26 cellular contexts compared by ENCODE assay signal in the genomic region with DNA sequence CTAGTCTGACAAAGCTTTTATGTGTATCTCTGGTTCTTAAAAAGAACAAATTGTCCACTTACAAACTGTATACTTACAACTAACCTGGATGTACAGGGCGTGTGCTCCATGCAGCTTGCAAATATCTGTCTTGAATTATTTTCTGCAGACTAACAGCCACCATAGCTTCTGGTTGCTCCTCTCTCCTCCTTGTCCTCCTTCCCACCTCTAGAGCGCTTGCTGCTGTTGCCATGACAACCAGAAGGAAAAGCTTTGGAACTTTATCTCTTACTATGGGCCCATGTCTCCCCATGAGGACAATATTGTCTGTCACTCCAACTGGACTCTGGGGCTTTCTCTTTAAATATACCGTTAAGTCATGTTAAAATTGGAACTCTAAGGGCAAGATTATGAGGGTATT.
DNase-seq lines count a peak whose midpoint lies in the region; ATAC-seq and TF ChIP-seq lines count a peak whose summit lies in the region.
"Had no signal": no experiment of that assay in that cellular context is flagged by ENCODE, and none has a peak within 500 bp of the region (broad histone marks: within the 10 kb centered on the region; RNA-seq: fewer than 3 reads in every experiment).

No MANE protein-coding gene starts in this region.

- H3K9me3 Mint-ChIP-seq in GM23338 (peaks cover under 1% of the 10 kb centered on the region; the same call in 1 of the 3 replicates), neural progenitor cell (no peaks in the 10 kb centered on the region), HFFc6 (no peaks in the 10 kb centered on the region)
- H3K9me3 Mint-ChIP-seq: activated CD4-positive, alpha-beta T cell treated with anti-CD3 and anti-CD28 coated beads, Interleukin-2, amount 10 ng/mL, durations not matched to agents 24 days and 14 days; activated naive CD4-positive, alpha-beta T cell treated with anti-CD3 and anti-CD28 coated beads, Interleukin-2, amount 50 U/mL, for 24 hours had no signal

- H3K79me2 ChIP-seq in GM23338 (replicated peaks; ENCODE audit: insufficient read depth) (no peaks in the 10 kb centered on the region), HCT116 (ENCODE audit: insufficient read depth, low read length) (no peaks in the 10 kb centered on the region), neural progenitor cell (ENCODE audit: low read depth) (no peaks in the 10 kb centered on the region)

- peaks cover under 1% of the 10 kb centered on the region; the same call in 2 of the 3 replicates for H3K4me1 Mint-ChIP-seq in GM23338
- H3K4me1 Mint-ChIP-seq in neural progenitor cell: peaks cover 17% of the 10 kb centered on the region
- H3K4me1 Mint-ChIP-seq in HFFc6 (ENCODE audit: low read depth): peaks cover 5% of the 10 kb centered on the region; the same call in 1 of the 2 replicates
- H3K4me1 Mint-ChIP-seq: activated CD4-positive, alpha-beta T cell treated with anti-CD3 and anti-CD28 coated beads, Interleukin-2, amount 10 ng/mL, durations not matched to agents 24 days and 14 days; activated naive CD4-positive, alpha-beta T cell treated with anti-CD3 and anti-CD28 coated beads, Interleukin-2, amount 50 U/mL, for 24 hours had no signal

- H3K9ac ChIP-seq in HCT116 (ENCODE audit: low read length) (no peak overlapping the region), neural progenitor cell (no peak overlapping the region)

- H2AFZ ChIP-seq in GM23338 (no peak overlapping the region), HCT116 (ENCODE audit: low read depth, low read length, poor library complexity, severe bottlenecking) (no peak overlapping the region), neural progenitor cell (replicated peaks) (no peak overlapping the region)

- H3K27me3 Mint-ChIP-seq in GM23338 (ENCODE audit: insufficient read depth, low read depth, poor library complexity): peaks cover 4% of the 10 kb centered on the region
- peaks cover 6% of the 10 kb centered on the region for H3K27me3 Mint-ChIP-seq in neural progenitor cell (ENCODE audit: insufficient read depth, low read depth)
- peaks cover 26% of the 10 kb centered on the region for H3K27me3 Mint-ChIP-seq in HFFc6 (ENCODE audit: insufficient read depth)
- H3K27me3 Mint-ChIP-seq: activated naive CD4-positive, alpha-beta T cell treated with anti-CD3 and anti-CD28 coated beads, Interleukin-2, amount 50 U/mL, for 24 hours had no signal

- H3K4me3 Mint-ChIP-seq in GM23338: no peak overlapping the region
- H3K4me3 Mint-ChIP-seq in neural progenitor cell: no peak overlapping the region
- no peak overlapping the region for H3K4me3 Mint-ChIP-seq in HFFc6
- H3K4me3 Mint-ChIP-seq: activated CD4-positive, alpha-beta T cell treated with anti-CD3 and anti-CD28 coated beads, Interleukin-2, amount 10 ng/mL, durations not matched to agents 24 days and 14 days; activated naive CD4-positive, alpha-beta T cell treated with anti-CD3 and anti-CD28 coated beads, Interleukin-2, amount 50 U/mL, for 24 hours; IgD-negative memory B cell had no signal

- intact Hi-C loops in HCT116 (cut with micrococcal nuclease): no loop called here
- intact Hi-C loops in dorsolateral prefrontal cortex (cut with DNase I): no loop called here

- no peak overlapping the region for H3K4me3 ChIP-seq in GM23338
- no peak overlapping the region for H3K4me3 ChIP-seq in HCT116 (replicated peaks in 1 of 2; ENCODE audit: low read depth in 1 of 2, low read length in 2 of 2)
- no peak overlapping the region for H3K4me3 ChIP-seq in dorsolateral prefrontal cortex
- no peak overlapping the region for H3K4me3 ChIP-seq in neural progenitor cell
- H3K4me3 ChIP-seq: breast epithelium, gastroesophageal sphincter, left lung, Peyer's patch, prostate gland, upper lobe of left lung had no signal

- H4K20me1 ChIP-seq in GM23338 (replicated peaks; ENCODE audit: insufficient read depth) (no peaks in the 10 kb centered on the region), HCT116 (ENCODE audit: insufficient read depth) (no peaks in the 10 kb centered on the region), neural progenitor cell (ENCODE audit: low read depth) (no peaks in the 10 kb centered on the region)

- H3K9me3 ChIP-seq in HCT116 (ENCODE audit: control insufficient read depth in 1 of 2, insufficient read depth in 1 of 2, low read depth in 1 of 2, low read length in 2 of 2) (no peaks in the 10 kb centered on the region), neural progenitor cell (ENCODE audit: low read depth) (no peaks in the 10 kb centered on the region)
- H3K9me3 ChIP-seq: breast epithelium, gastroesophageal sphincter, left lung, Peyer's patch, prostate gland, upper lobe of left lung had no signal

- H3K9me2 ChIP-seq in GM23338 (ENCODE audit: insufficient read depth) (no peaks in the 10 kb centered on the region), HCT116 (ENCODE audit: insufficient read depth) (no peaks in the 10 kb centered on the region)

- H3K4me2 ChIP-seq in GM23338 (no peak overlapping the region), HCT116 (ENCODE audit: low read length) (no peak overlapping the region), neural progenitor cell (no peak overlapping the region)

- H3K27ac ChIP-seq in GM23338 (ENCODE audit: low read depth) (no peak overlapping the region), HCT116 (ENCODE audit: low read depth, low read length) (no peak overlapping the region), dorsolateral prefrontal cortex (peak overlapping the region in 35 of 59 donors; percentile 13 to 76 (median 56)), neural progenitor cell (no peak overlapping the region)
- H3K27ac ChIP-seq: breast epithelium, gastroesophageal sphincter, left lung, Peyer's patch, prostate gland, upper lobe of left lung had no signal

- H3K36me3 Mint-ChIP-seq in GM23338 (ENCODE audit: low read depth): no peaks in the 10 kb centered on the region; the same call in 2 of the 3 replicates
- H3K36me3 Mint-ChIP-seq in neural progenitor cell: no peaks in the 10 kb centered on the region
- no peaks in the 10 kb centered on the region for H3K36me3 Mint-ChIP-seq in HFFc6 (ENCODE audit: low read depth)
- H3K36me3 Mint-ChIP-seq: activated naive CD4-positive, alpha-beta T cell treated with anti-CD3 and anti-CD28 coated beads, Interleukin-2, amount 50 U/mL, for 24 hours; IgD-negative memory B cell had no signal

- ATAC-seq in GM23338 (peak; percentile 44; the same call in 2 of the 3 replicates), HCT116 (0 out of 2 replicates have a peak, but pooled peaks have one; percentile 23)
- ATAC-seq: gastroesophageal sphincter, left lung had no signal

- DNase-seq in GM23338 (ENCODE audit: low spot score) (peak; percentile 26), HCT116 (ENCODE audit: low read depth, low spot score) (no peak), dorsolateral prefrontal cortex (peak in 5 of 10 donors; percentile 31 to 54 (median 38)), neural progenitor cell (ENCODE audit: low spot score) (peak; percentile 52), A172 (ENCODE audit: low spot score) (no peak), HFFc6 (no peak), germinal center (ENCODE audit: low spot score) (no peak)
- DNase-seq: activated CD4-positive, alpha-beta T cell treated with anti-CD3 and anti-CD28 coated beads, Interleukin-2, amount 10 ng/mL, durations not matched to agents 24 days and 14 days; activated T-cell treated with anti-CD3 and anti-CD28 coated beads for 4 hours; Calu3; effector CD4-positive, alpha-beta T cell; left lung; NCI-H1048; NCI-H2171; NCI-H510A treated with DMSO at 0.1 percent for 48 hours; Peyer's patch; SHP77; stimulated activated CD4-positive, alpha-beta T cell treated with anti-CD3 and anti-CD28 coated beads, Interleukin-15, amount 100 ng/mL, for 24 hours; stimulated activated CD4-positive, alpha-beta T cell treated with anti-CD3 and anti-CD28 coated beads, Interleukin-4, amount 100 ng/mL, for 4 hours; T-helper 9 cell had no signal

- H3K4me1 ChIP-seq in GM23338 (ENCODE audit: insufficient read depth): no peaks in the 10 kb centered on the region
- peaks cover 0 to 10% of the 10 kb centered on the region in 2 experiments; a peak in 1 of 4 replicates for H3K4me1 ChIP-seq in HCT116 (ENCODE audit: control insufficient read depth in 1 of 2, insufficient read depth in 2 of 2, low read length in 2 of 2)
- H3K4me1 ChIP-seq in neural progenitor cell: no peaks in the 10 kb centered on the region
- H3K4me1 ChIP-seq: breast epithelium, left lung, Peyer's patch, prostate gland had no signal

- H3K27ac Mint-ChIP-seq in GM23338: no peak overlapping the region
- peak overlapping the region; percentile 43 for H3K27ac Mint-ChIP-seq in neural progenitor cell
- H3K27ac Mint-ChIP-seq in HFFc6: no peak overlapping the region
- H3K27ac Mint-ChIP-seq: activated CD4-positive, alpha-beta T cell treated with anti-CD3 and anti-CD28 coated beads, Interleukin-2, amount 10 ng/mL, durations not matched to agents 24 days and 14 days; activated naive CD4-positive, alpha-beta T cell treated with anti-CD3 and anti-CD28 coated beads, Interleukin-2, amount 50 U/mL, for 24 hours; IgD-negative memory B cell had no signal

- H3F3A ChIP-seq in GM23338 (replicated peaks; ENCODE audit: low read depth) (no peaks in the 10 kb centered on the region), neural progenitor cell (ENCODE audit: low read depth) (no peaks in the 10 kb centered on the region)

- TF ChIP-seq CTCF in GM23338 (conservative IDR thresholded peaks at IDR 0.05; ENCODE audit: low read depth in 2 of 2) (no peak), HCT116 (IDR thresholded peaks at IDR 0.05 in 2 of 3, conservative IDR thresholded peaks at IDR 0.05 in 1 of 3; ENCODE audit: borderline replicate concordance in 1 of 3, insufficient read depth in 1 of 3, low read depth in 2 of 3, low read length in 2 of 3) (no peak), dorsolateral prefrontal cortex (IDR thresholded peaks at IDR 0.05 in 54 of 56, conservative IDR thresholded peaks at IDR 0.05 in 2 of 56; ENCODE audit: low read depth in 1 of 56, partially characterized antibody in 56 of 56) (no peak), neural progenitor cell (IDR thresholded peaks at IDR 0.05) (no peak), HFFc6 (IDR thresholded peaks at IDR 0.05) (no peak)

- H3K36me3 ChIP-seq in GM23338 (ENCODE audit: insufficient read depth) (no peaks in the 10 kb centered on the region), HCT116 (ENCODE audit: control insufficient read depth in 1 of 2, insufficient read depth in 2 of 2, low read length in 2 of 2) (no peaks in the 10 kb centered on the region), neural progenitor cell (no peaks in the 10 kb centered on the region)
- H3K36me3 ChIP-seq: breast epithelium, gastroesophageal sphincter, left lung, Peyer's patch, prostate gland, upper lobe of left lung had no signal

- TF ChIP-seq RAD21 in HCT116 (IDR thresholded peaks at IDR 0.05; ENCODE audit: low read depth): no peak

- no peak for TF ChIP-seq POLR2A in HCT116 (IDR thresholded peaks at IDR 0.05; ENCODE audit: borderline replicate concordance, extremely low read depth, insufficient read depth, insufficient read length)

- H3K27me3 ChIP-seq in GM23338 (ENCODE audit: insufficient read depth) (no peaks in the 10 kb centered on the region), HCT116 (ENCODE audit: insufficient read depth, low read length) (no peaks in the 10 kb centered on the region), dorsolateral prefrontal cortex (no peaks in the 10 kb centered on the region), neural progenitor cell (no peaks in the 10 kb centered on the region)
- H3K27me3 ChIP-seq: breast epithelium, gastroesophageal sphincter, left lung, Peyer's patch, upper lobe of left lung had no signal

- RAD21 ChIA-PET in HCT116 (lab: Charles Lee; ENCODE audit: low non-redundant PET in 1 of 2, low total read pairs in 2 of 2, uncharacterized antibody in 2 of 2, unreplicated experiment in 2 of 2): no interaction called here

- BruUV-seq in HCT116 (replicated peaks; lab: Mats Ljungman, UMichigan): no TSS peak

- CTCF ChIA-PET in HCT116 (lab: Charles Lee): no interaction called here

- POLR2A ChIA-PET in HCT116 (lab: Charles Lee): no interaction called here

Comparison
In these comparisons a context has a peak if more than half of its experiments do, and no peak if none do; other contexts are left out.
1. DNase-seq: peak in GM23338 (single experiment) and neural progenitor cell (single experiment); none in HCT116 (single experiment), A172 (single experiment), HFFc6 (single experiment) and germinal center (single experiment).
2. H3K27ac ChIP-seq: peak in dorsolateral prefrontal cortex (35 of 59); none in GM23338 (single experiment), HCT116 (single experiment) and neural progenitor cell (single experiment).